1 cellular context compared by ENCODE assay signal in the genomic region with DNA sequence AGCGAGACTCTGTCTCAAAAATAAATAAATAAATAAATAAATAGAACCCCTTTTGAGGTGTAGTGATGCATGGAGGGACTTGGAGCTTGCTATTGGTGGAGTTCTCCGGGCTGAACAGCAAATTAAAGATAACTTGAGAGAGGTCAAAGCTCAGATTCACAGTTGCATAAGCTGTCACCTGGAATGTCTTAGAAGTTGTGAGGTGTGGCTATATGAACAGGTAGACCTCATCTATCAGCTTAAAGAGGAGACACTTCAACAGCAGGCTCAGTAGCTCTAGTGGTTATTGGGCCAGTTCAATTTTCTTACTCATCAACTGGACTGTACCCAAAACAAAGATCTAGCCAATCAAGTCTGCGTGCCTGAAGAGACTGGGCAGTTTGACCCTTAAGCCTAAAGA.
TF ChIP-seq lines count a peak whose summit lies in the region.

No MANE protein-coding gene starts in this region.

TF ChIP-seq in SK-N-SH, 30 proteins besides CTCF, POLR2A, EP300 and RAD21 (continued from another document):
- TF ChIP-seq CHD2 (IDR thresholded peaks at IDR 0.05; ENCODE audit: low read length, partially characterized antibody): no peak
- TF ChIP-seq, protein P1, sequence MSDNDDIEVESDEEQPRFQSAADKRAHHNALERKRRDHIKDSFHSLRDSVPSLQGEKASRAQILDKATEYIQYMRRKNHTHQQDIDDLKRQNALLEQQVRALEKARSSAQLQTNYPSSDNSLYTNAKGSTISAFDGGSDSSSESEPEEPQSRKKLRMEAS (IDR thresholded peaks at IDR 0.05; ENCODE audit: low read depth): no peak
- TF ChIP-seq FOXM1 (IDR thresholded peaks at IDR 0.05; ENCODE audit: low read depth): no peak
- TF ChIP-seq FOSL2 (IDR thresholded peaks at IDR 0.05; ENCODE audit: borderline replicate concordance, low read depth): no peak
- TF ChIP-seq RCOR1 (IDR thresholded peaks at IDR 0.05; ENCODE audit: low read length): no peak
